ENCODE assay signal across 17 cellular contexts in genomic region chr12:125418902-125419564, GRCh38.
DNase-seq lines count a peak whose midpoint lies in the region; ATAC-seq, FAIRE-seq and TF ChIP-seq lines count a peak whose summit lies in the region.
"Had no signal": no experiment of that assay in that cellular context is flagged by ENCODE, and none has a peak within 500 bp of the region (broad histone marks: within the 10 kb centered on the region; RNA-seq: fewer than 3 reads in every experiment).

No MANE protein-coding gene starts in this region.

- H3K79me2 ChIP-seq in MM.1S (ENCODE audit: low read length), result no peaks in the 10 kb centered on the region

- DNase-seq in GM12891 (ENCODE audit: insufficient read length, low spot score) (no peak), MM.1S (peak; percentile 63), LoVo (ENCODE audit: low spot score) (no peak), coronary artery (ENCODE audit: low spot score) (no peak), DMS53 treated with DMSO at 0.1 percent for 48 hours (lab: John Stamatoyannopoulos, UW; ENCODE audit: unreplicated experiment) (no peak), dedifferentiated amniotic fluid mesenchymal stem cell (ENCODE audit: extremely low spot score) (no peak)
- DNase-seq: ACHN; activated CD4-positive, alpha-beta memory T cell treated with anti-CD3 and anti-CD28 coated beads for 36 hours; aorta; NCI-H2081 treated with DMSO at 0.1 percent for 48 hours had no signal

- H3K9me3 ChIP-seq in MM.1S (replicated peaks; ENCODE audit: insufficient read depth, low read length), result no peaks in the 10 kb centered on the region
- H3K9me3 ChIP-seq: prostate gland had no signal

- no peaks in the 10 kb centered on the region for H3K9me2 ChIP-seq in MM.1S (replicated peaks; ENCODE audit: insufficient read depth, low read length)

- FAIRE-seq in GM12891 (lab: Jason Lieb, UNC), result no peak
- FAIRE-seq: colon, G401.6 had no signal

- H3K4me2 ChIP-seq in MM.1S (ENCODE audit: low read depth, low read length), result no peak overlapping the region

- ATAC-seq in GM19351 (IDR thresholded peaks at IDR 0.05; ENCODE audit: unreplicated experiment), result peak; percentile 88
- ATAC-seq in HG02938 (IDR thresholded peaks at IDR 0.05; ENCODE audit: unreplicated experiment), result peak; percentile 90
- ATAC-seq: HCT116 had no signal

- no peaks in the 10 kb centered on the region for H3K27me3 ChIP-seq in MM.1S (replicated peaks; ENCODE audit: insufficient read depth, low read length)
- H3K27me3 ChIP-seq: esophagus muscularis mucosa had no signal

- H3K27ac ChIP-seq in MM.1S (ENCODE audit: low read length), result no peak overlapping the region
- H3K27ac ChIP-seq in coronary artery, result no peak overlapping the region
- H3K27ac ChIP-seq: esophagus muscularis mucosa, prostate gland had no signal

- TF ChIP-seq CTCF in MM.1S (IDR thresholded peaks at IDR 0.05; ENCODE audit: low read length), result no peak
- no peak for TF ChIP-seq CTCF in coronary artery (IDR thresholded peaks at IDR 0.05)

- H3K9ac ChIP-seq in MM.1S (ENCODE audit: low read length), result no peak overlapping the region

- no peak overlapping the region for H3K4me3 ChIP-seq in MM.1S (ENCODE audit: low read length)
- no peak overlapping the region for H3K4me3 ChIP-seq in coronary artery
- H3K4me3 ChIP-seq: esophagus muscularis mucosa, prostate gland had no signal

- TF ChIP-seq POLR2A in GM12891 (IDR thresholded peaks at IDR 0.05; ENCODE audit: low read depth, low read length), result no peak

- H4K20me1 ChIP-seq in MM.1S (ENCODE audit: insufficient read depth, low read length), result no peaks in the 10 kb centered on the region

- H3F3A ChIP-seq in MM.1S (ENCODE audit: insufficient read depth, low read length), result no peaks in the 10 kb centered on the region

- H3K36me3 ChIP-seq in MM.1S (replicated peaks; ENCODE audit: insufficient read depth, low read length), result no peaks in the 10 kb centered on the region
- H3K36me3 ChIP-seq: esophagus muscularis mucosa, prostate gland had no signal

- H2AFZ ChIP-seq in MM.1S (ENCODE audit: low read length), result no peak overlapping the region

- 0 out of 2 replicates have a peak, but pooled peaks cover 3% of the 10 kb centered on the region for H3K4me1 ChIP-seq in MM.1S (ENCODE audit: low read length)
- H3K4me1 ChIP-seq: esophagus muscularis mucosa, prostate gland had no signal

TF ChIP-seq in GM12891, 5 proteins besides CTCF, POLR2A, EP300 and RAD21:
- TF ChIP-seq POLR2AphosphoS5 (IDR thresholded peaks at IDR 0.05; ENCODE audit: low read depth, low read length) (no peak), POU2F2 (IDR thresholded peaks at IDR 0.05; ENCODE audit: low read depth, low read length) (peak; percentile 89), SPI1 (IDR thresholded peaks at IDR 0.05; ENCODE audit: low read depth, low read length) (peak; percentile 44), PAX5 (IDR thresholded peaks at IDR 0.05; ENCODE audit: insufficient read depth, low read length, severe bottlenecking) (no peak), TAF1 (IDR thresholded peaks at IDR 0.05; ENCODE audit: low read depth, low read length) (no peak)
